20 cellular contexts compared by ENCODE assay signal in genomic region chr7:79610301-79610700, GRCh38.
A peak's percentile ranks its signal among the peaks of the same experiment; 100 is the strongest.
DNase-seq lines count a peak whose midpoint lies in the region; ATAC-seq, FAIRE-seq and TF ChIP-seq lines count a peak whose summit lies in the region.
"Had no signal": no experiment of that assay in that cellular context is flagged by ENCODE, and none has a peak within 500 bp of the region (broad histone marks: within the 10 kb centered on the region; RNA-seq: fewer than 3 reads in every experiment).

No MANE protein-coding gene starts in this region.

- TF ChIP-seq POLR2A in stomach (IDR thresholded peaks at IDR 0.05), result no peak

- WGBS in stomach, 5 donors, result 55 to 78% (median 67%) methylated on average over 1 of the region's 1 CpG

- ATAC-seq in activated naive CD8-positive, alpha-beta T cell treated with anti-CD3 and anti-CD28 coated beads, Interleukin-2, amount 10 ng/mL, durations not matched to agents 7 days and 5 days (ENCODE audit: low read depth), result no peak
- no peak for ATAC-seq in activated naive CD8-positive, alpha-beta T cell treated with anti-CD3 and anti-CD28 coated beads, Interleukin-2, amount 50 U/mL, for 24 hours
- peak; percentile 68 for ATAC-seq in SK-N-SH treated with all-trans-retinoic acid at 6 μM for 48 hours
- no peak for ATAC-seq in HG02840 (IDR thresholded peaks at IDR 0.05; ENCODE audit: low FRiP score, unreplicated experiment)
- ATAC-seq: lower lobe of right lung; natural killer cell treated with Interleukin-12 subunit alpha and Interleukin-12 subunit beta and Interleukin-15 and Interleukin-18, amount 100 ng/mL, for 72 hours had no signal

- intact Hi-C loops in stomach (cut with DNase I; ENCODE audit: low total_unique reads), result no loop called here

- H3K36me3 ChIP-seq in stomach, result no peaks in the 10 kb centered on the region
- H3K36me3 ChIP-seq: lower lobe of right lung, transverse colon had no signal

- peak overlapping the region; percentile 71 for H3K27ac Mint-ChIP-seq in activated naive CD8-positive, alpha-beta T cell treated with anti-CD3 and anti-CD28 coated beads, Interleukin-2, amount 10 ng/mL, durations not matched to agents 7 days and 5 days
- H3K27ac Mint-ChIP-seq in activated naive CD8-positive, alpha-beta T cell treated with anti-CD3 and anti-CD28 coated beads, Interleukin-2, amount 50 U/mL, for 24 hours, result no peak overlapping the region
- H3K27ac Mint-ChIP-seq: activated T-helper 2 cell treated with anti-CD3 and anti-CD28 coated beads, Interferon-gamma antibody, Interleukin-2, Interleukin-4, amounts not matched to agents 10 μg/mL and 5 μg/mL and 100 μg/mL, durations not matched to agents 14 hours and 24 hours and 36 hours; CD4-positive, alpha-beta T cell; natural killer cell treated with Interleukin-12 subunit alpha and Interleukin-12 subunit beta and Interleukin-15 and Interleukin-18, amount 100 ng/mL, for 72 hours; T-helper 2 cell treated with Interferon-gamma antibody and Interleukin-4, amounts not matched to agents 5 μg/mL and 100 μg/mL, for 36 hours had no signal

- no peak for DNase-seq in activated naive CD8-positive, alpha-beta T cell treated with anti-CD3 and anti-CD28 coated beads, Interleukin-2, amount 10 ng/mL, durations not matched to agents 7 days and 5 days
- no peak for DNase-seq in activated naive CD8-positive, alpha-beta T cell treated with anti-CD3 and anti-CD28 coated beads, Interleukin-2, amount 50 U/mL, for 24 hours
- DNase-seq in foreskin melanocyte, result peak; percentile 80
- peak; percentile 31 for DNase-seq in stromal cell of bone marrow (ENCODE audit: low read depth)
- DNase-seq in frontal cortex (ENCODE audit: low spot score in 2 of 2), result no peak
- DNase-seq in stomach, result no peak
- DNase-seq: anterior cingulate cortex; CD4-positive, alpha-beta T cell; lower lobe of right lung; NCI-H2029 treated with DMSO at 0.1 percent for 48 hours; NCI-H524 treated with DMSO at 0.1 percent for 48 hours; SHP77; stimulated activated CD4-positive, alpha-beta T cell treated with anti-CD3 and anti-CD28 coated beads, Interleukin-12 subunit alpha, Interleukin-12 subunit beta, amount 100 ng/mL, for 4 hours; transverse colon had no signal

- no peak overlapping the region for H3K27ac ChIP-seq in stomach
- H3K27ac ChIP-seq: 22Rv1, lower lobe of right lung, transverse colon had no signal

- H3K4me3 ChIP-seq in stomach, result no peak overlapping the region
- H3K4me3 ChIP-seq: lower lobe of right lung, transverse colon had no signal

- POLR2A ChIA-PET in activated naive CD8-positive, alpha-beta T cell treated with anti-CD3 and anti-CD28 coated beads, Interleukin-2, amount 10 ng/mL, durations not matched to agents 7 days and 5 days (lab: Charles Lee), result no interaction called here

- FAIRE-seq in frontal cortex (lab: Jason Lieb, UNC), result no peak

- no peaks in the 10 kb centered on the region for H3K27me3 ChIP-seq in stomach
- H3K27me3 ChIP-seq: transverse colon had no signal

- no peak for TF ChIP-seq EP300 in stomach (IDR thresholded peaks at IDR 0.05)

- no peaks in the 10 kb centered on the region for H3K4me1 ChIP-seq in stomach
- H3K4me1 ChIP-seq: lower lobe of right lung, transverse colon had no signal

- no peaks in the 10 kb centered on the region for H3K36me3 Mint-ChIP-seq in activated naive CD8-positive, alpha-beta T cell treated with anti-CD3 and anti-CD28 coated beads, Interleukin-2, amount 10 ng/mL, durations not matched to agents 7 days and 5 days
- H3K36me3 Mint-ChIP-seq in activated naive CD8-positive, alpha-beta T cell treated with anti-CD3 and anti-CD28 coated beads, Interleukin-2, amount 50 U/mL, for 24 hours (ENCODE audit: low read depth), result no peaks in the 10 kb centered on the region

- no peaks in the 10 kb centered on the region for H3K9me3 ChIP-seq in stomach
- H3K9me3 ChIP-seq: lower lobe of right lung, transverse colon had no signal

- H3K4me3 Mint-ChIP-seq in activated naive CD8-positive, alpha-beta T cell treated with anti-CD3 and anti-CD28 coated beads, Interleukin-2, amount 10 ng/mL, durations not matched to agents 7 days and 5 days, result no peak overlapping the region
- H3K4me3 Mint-ChIP-seq in activated naive CD8-positive, alpha-beta T cell treated with anti-CD3 and anti-CD28 coated beads, Interleukin-2, amount 50 U/mL, for 24 hours, result no peak overlapping the region
- H3K4me3 Mint-ChIP-seq: CD4-positive, alpha-beta T cell; natural killer cell treated with Interleukin-12 subunit alpha and Interleukin-12 subunit beta and Interleukin-15 and Interleukin-18, amount 100 ng/mL, for 72 hours; T-helper 2 cell treated with Interferon-gamma antibody and Interleukin-4, amounts not matched to agents 5 μg/mL and 100 μg/mL, for 36 hours had no signal

- no peaks in the 10 kb centered on the region for H3K9me3 Mint-ChIP-seq in activated naive CD8-positive, alpha-beta T cell treated with anti-CD3 and anti-CD28 coated beads, Interleukin-2, amount 10 ng/mL, durations not matched to agents 7 days and 5 days
- H3K9me3 Mint-ChIP-seq in activated naive CD8-positive, alpha-beta T cell treated with anti-CD3 and anti-CD28 coated beads, Interleukin-2, amount 50 U/mL, for 24 hours, result no peaks in the 10 kb centered on the region
- H3K9me3 Mint-ChIP-seq: activated T-helper 2 cell treated with anti-CD3 and anti-CD28 coated beads, Interferon-gamma antibody, Interleukin-2, Interleukin-4, amounts not matched to agents 10 μg/mL and 5 μg/mL and 100 μg/mL, durations not matched to agents 14 hours and 24 hours and 36 hours; T-helper 2 cell treated with Interferon-gamma antibody and Interleukin-4, amounts not matched to agents 5 μg/mL and 100 μg/mL, for 36 hours had no signal

- no peaks in the 10 kb centered on the region for H3K4me1 Mint-ChIP-seq in activated naive CD8-positive, alpha-beta T cell treated with anti-CD3 and anti-CD28 coated beads, Interleukin-2, amount 10 ng/mL, durations not matched to agents 7 days and 5 days
- no peaks in the 10 kb centered on the region for H3K4me1 Mint-ChIP-seq in activated naive CD8-positive, alpha-beta T cell treated with anti-CD3 and anti-CD28 coated beads, Interleukin-2, amount 50 U/mL, for 24 hours

- H3K27me3 Mint-ChIP-seq in activated naive CD8-positive, alpha-beta T cell treated with anti-CD3 and anti-CD28 coated beads, Interleukin-2, amount 10 ng/mL, durations not matched to agents 7 days and 5 days, result no peaks in the 10 kb centered on the region
- no peaks in the 10 kb centered on the region for H3K27me3 Mint-ChIP-seq in activated naive CD8-positive, alpha-beta T cell treated with anti-CD3 and anti-CD28 coated beads, Interleukin-2, amount 50 U/mL, for 24 hours
- H3K27me3 Mint-ChIP-seq: CD4-positive, alpha-beta T cell; natural killer cell treated with Interleukin-12 subunit alpha and Interleukin-12 subunit beta and Interleukin-15 and Interleukin-18, amount 100 ng/mL, for 72 hours had no signal

- no peak for TF ChIP-seq CTCF in stomach (IDR thresholded peaks at IDR 0.05)

TF ChIP-seq in SK-N-SH treated with all-trans-retinoic acid at 6 μM for 48 hours, 23 proteins besides CTCF, POLR2A, EP300 and RAD21:
- TF ChIP-seq, protein P1, sequence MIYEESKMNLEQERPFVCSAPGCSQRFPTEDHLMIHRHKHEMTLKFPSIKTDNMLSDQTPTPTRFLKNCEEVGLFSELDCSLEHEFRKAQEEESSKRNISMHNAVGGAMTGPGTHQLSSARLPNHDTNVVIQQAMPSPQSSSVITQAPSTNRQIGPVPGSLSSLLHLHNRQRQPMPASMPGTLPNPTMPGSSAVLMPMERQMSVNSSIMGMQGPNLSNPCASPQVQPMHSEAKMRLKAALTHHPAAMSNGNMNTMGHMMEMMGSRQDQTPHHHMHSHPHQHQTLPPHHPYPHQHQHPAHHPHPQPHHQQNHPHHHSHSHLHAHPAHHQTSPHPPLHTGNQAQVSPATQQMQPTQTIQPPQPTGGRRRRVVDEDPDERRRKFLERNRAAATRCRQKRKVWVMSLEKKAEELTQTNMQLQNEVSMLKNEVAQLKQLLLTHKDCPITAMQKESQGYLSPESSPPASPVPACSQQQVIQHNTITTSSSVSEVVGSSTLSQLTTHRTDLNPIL (CRISPR knock-in tag; IDR thresholded peaks at IDR 0.05; ENCODE audit: low read depth), result no peak
- TF ChIP-seq ZNF70 (CRISPR knock-in tag; IDR thresholded peaks at IDR 0.05) (no peak), CSDC2 (CRISPR knock-in tag; IDR thresholded peaks at IDR 0.05) (no peak), BACH2 (CRISPR knock-in tag; IDR thresholded peaks at IDR 0.05; ENCODE audit: borderline replicate concordance) (no peak), TCF4 (CRISPR knock-in tag; IDR thresholded peaks at IDR 0.05; ENCODE audit: borderline replicate concordance) (no peak), PPARA (CRISPR knock-in tag; IDR thresholded peaks at IDR 0.05; ENCODE audit: borderline replicate concordance) (no peak)
- TF ChIP-seq, protein P2, sequence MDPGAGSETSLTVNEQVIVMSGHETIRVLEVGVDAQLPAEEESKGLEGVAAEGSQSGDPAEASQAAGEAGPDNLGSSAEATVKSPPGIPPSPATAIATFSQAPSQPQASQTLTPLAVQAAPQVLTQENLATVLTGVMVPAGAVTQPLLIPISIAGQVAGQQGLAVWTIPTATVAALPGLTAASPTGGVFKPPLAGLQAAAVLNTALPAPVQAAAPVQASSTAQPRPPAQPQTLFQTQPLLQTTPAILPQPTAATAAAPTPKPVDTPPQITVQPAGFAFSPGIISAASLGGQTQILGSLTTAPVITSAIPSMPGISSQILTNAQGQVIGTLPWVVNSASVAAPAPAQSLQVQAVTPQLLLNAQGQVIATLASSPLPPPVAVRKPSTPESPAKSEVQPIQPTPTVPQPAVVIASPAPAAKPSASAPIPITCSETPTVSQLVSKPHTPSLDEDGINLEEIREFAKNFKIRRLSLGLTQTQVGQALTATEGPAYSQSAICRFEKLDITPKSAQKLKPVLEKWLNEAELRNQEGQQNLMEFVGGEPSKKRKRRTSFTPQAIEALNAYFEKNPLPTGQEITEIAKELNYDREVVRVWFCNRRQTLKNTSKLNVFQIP (CRISPR knock-in tag; IDR thresholded peaks at IDR 0.05; ENCODE audit: borderline replicate concordance, low read depth), result no peak

Comparison
In these comparisons a context has a peak if more than half of its experiments do, and no peak if none do; other contexts are left out.
1. DNase-seq: peak in foreskin melanocyte (single experiment) and stromal cell of bone marrow (single experiment); none in activated naive CD8-positive, alpha-beta T cell treated with anti-CD3 and anti-CD28 coated beads, Interleukin-2, amount 10 ng/mL, durations not matched to agents 7 days and 5 days (single experiment), activated naive CD8-positive, alpha-beta T cell treated with anti-CD3 and anti-CD28 coated beads, Interleukin-2, amount 50 U/mL, for 24 hours (single experiment), frontal cortex (0 of 2) and stomach (single experiment).